ENCODE assay signal across 36 cellular contexts in the genomic region with DNA sequence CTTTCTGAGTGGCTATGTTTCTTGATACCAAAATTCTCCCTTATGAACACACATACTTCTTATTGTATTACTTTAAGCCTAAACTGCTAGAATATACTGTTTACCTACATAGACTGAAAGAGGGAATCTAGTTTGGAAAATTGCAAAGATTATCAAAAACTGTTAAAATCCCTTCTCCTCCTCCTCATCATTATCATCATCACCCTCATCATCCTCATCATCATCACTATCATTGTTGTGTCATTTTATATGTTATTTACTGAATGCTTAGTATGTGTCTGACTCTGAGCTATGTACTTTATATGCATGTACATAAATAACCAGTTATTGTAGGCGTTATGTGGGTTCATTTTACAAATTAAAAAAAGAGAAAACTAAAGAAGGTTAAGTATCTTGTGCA. TPM values are rescaled to one million over a fixed set of nuclear protein-coding genes. Genes with fewer than 3 reads are reported as not detected.
"Had no signal": no experiment of that assay in that cellular context is flagged by ENCODE, and none has a peak within 500 bp of the region (broad histone marks: within the 10 kb centered on the region; RNA-seq: fewer than 3 reads in every experiment).

No MANE protein-coding gene starts in this region.

- H3K4me3 ChIP-seq: MG63 had no signal

- H3K36me3 ChIP-seq: MG63 had no signal

- H3K9me3 ChIP-seq: MG63 had no signal

- H3K27me3 ChIP-seq: MG63 had no signal

- DNase-seq: Karpas-422, Kasumi-1, MG63, MM.1S, MV-4-11, NCI-H1048, NCI-H1092, NCI-H1092 treated with DMSO at 0.1 percent for 48 hours, NCI-H1105, NCI-H1105 treated with DMSO at 0.1 percent for 48 hours, NCI-H1417, NCI-H1417 treated with DMSO at 0.1 percent for 48 hours, NCI-H1436, NCI-H1436 treated with DMSO at 0.1 percent for 48 hours, NCI-H146, NCI-H1694, NCI-H1694 treated with DMSO at 0.1 percent for 48 hours, NCI-H187, NCI-H187 treated with DMSO at 0.1 percent for 48 hours, NCI-H1930, NCI-H2029, NCI-H2029 treated with DMSO at 0.1 percent for 48 hours, NCI-H2081, NCI-H2081 treated with DMSO at 0.1 percent for 48 hours, NCI-H2107, NCI-H2171, NCI-H2171 treated with DMSO at 0.1 percent for 48 hours, NCI-H2227 treated with DMSO at 0.1 percent for 48 hours, NCI-H226, NCI-H345, NCI-H446, NCI-H446 treated with DMSO at 0.1 percent for 48 hours, NCI-H510A, NCI-H510A treated with DMSO at 0.1 percent for 48 hours had no signal

RNA-seq across cellular contexts. Expression of a gene that starts 19.6 kb away (rescaled TPM):
- total RNA-seq: M059J, MCF 10A had no signal
